ENCODE assay signal across 10 cellular contexts in genomic region chr5:126490167-126490937, GRCh38.
DNase-seq lines count a peak whose midpoint lies in the region; TF ChIP-seq lines count a peak whose summit lies in the region.
"Had no signal": no experiment of that assay in that cellular context is flagged by ENCODE, and none has a peak within 500 bp of the region (broad histone marks: within the 10 kb centered on the region; RNA-seq: fewer than 3 reads in every experiment).

No MANE protein-coding gene starts in this region.

- no peaks in the 10 kb centered on the region for H3K27me3 ChIP-seq in CD8-positive, alpha-beta memory T cell (ENCODE audit: insufficient read depth, low read length, poor library complexity, severe bottlenecking)

- H3K9me3 Mint-ChIP-seq in CD8-positive, alpha-beta memory T cell = no peaks in the 10 kb centered on the region
- H3K9me3 Mint-ChIP-seq in neural crest cell (no peaks in the 10 kb centered on the region), glutamatergic neuron (ENCODE audit: unreplicated experiment) (no peaks in the 10 kb centered on the region)

- H3K36me3 ChIP-seq in CD8-positive, alpha-beta memory T cell (ENCODE audit: insufficient read depth, low read length) = peaks cover 5% of the 10 kb centered on the region

- H3K4me3 ChIP-seq in CD8-positive, alpha-beta memory T cell (ENCODE audit: low read length) = no peak overlapping the region

- H3K4me1 ChIP-seq in CD8-positive, alpha-beta memory T cell (ENCODE audit: insufficient read depth, low read length) = no peaks in the 10 kb centered on the region

- TF ChIP-seq CTCF in neural crest cell (conservative IDR thresholded peaks at IDR 0.05) (peak; percentile 24), glutamatergic neuron (IDR thresholded peaks at IDR 0.05; ENCODE audit: partially characterized antibody, unreplicated experiment) (no peak)

- peaks cover 6 to 54% (median 19%) of the 10 kb centered on the region in 3 donors for H3K36me3 Mint-ChIP-seq in CD8-positive, alpha-beta memory T cell
- H3K36me3 Mint-ChIP-seq in neural crest cell (ENCODE audit: low read depth) (peaks cover 16% of the 10 kb centered on the region), glutamatergic neuron (ENCODE audit: unreplicated experiment) (no peaks in the 10 kb centered on the region)

- CTCF ChIA-PET in CD8-positive, alpha-beta memory T cell (lab: Charles Lee) = interaction anchor here (1.4 to 2.8 kb wide), 2 partner anchors 10 kb away, joined by 3 to 14 read pairs; no protein-coding TSS in a partner anchor

- POLR2A ChIA-PET in CD8-positive, alpha-beta memory T cell (lab: Charles Lee) = no interaction called here

- no peak overlapping the region for H3K27ac ChIP-seq in CD8-positive, alpha-beta memory T cell (ENCODE audit: low read depth, low read length)

- H3K4me1 Mint-ChIP-seq in CD8-positive, alpha-beta memory T cell = no peaks in the 10 kb centered on the region
- H3K4me1 Mint-ChIP-seq in neural crest cell (peaks cover 42% of the 10 kb centered on the region), glutamatergic neuron (ENCODE audit: low read depth, unreplicated experiment) (peaks cover 2% of the 10 kb centered on the region)

- H3K27ac Mint-ChIP-seq in CD8-positive, alpha-beta memory T cell = peak overlapping the region in 5 of 8 donors; percentile 7 to 62 (median 25)
- no peak overlapping the region for H3K27ac Mint-ChIP-seq in neural crest cell (ENCODE audit: unreplicated experiment)
- H3K27ac Mint-ChIP-seq in glutamatergic neuron (ENCODE audit: unreplicated experiment) = no peak overlapping the region

- H3K27me3 Mint-ChIP-seq in CD8-positive, alpha-beta memory T cell = no peaks in the 10 kb centered on the region
- H3K27me3 Mint-ChIP-seq in neural crest cell (ENCODE audit: low read depth) (no peaks in the 10 kb centered on the region), glutamatergic neuron (ENCODE audit: unreplicated experiment) (no peaks in the 10 kb centered on the region)

- no peak overlapping the region for H3K4me3 Mint-ChIP-seq in CD8-positive, alpha-beta memory T cell
- H3K4me3 Mint-ChIP-seq in neural crest cell = no peak overlapping the region
- no peak overlapping the region for H3K4me3 Mint-ChIP-seq in glutamatergic neuron (ENCODE audit: unreplicated experiment)

- no peaks in the 10 kb centered on the region for H3K9me3 ChIP-seq in CD8-positive, alpha-beta memory T cell (ENCODE audit: low read length)

- no peak for DNase-seq in CD8-positive, alpha-beta memory T cell
- DNase-seq in NCI-H82 (lab: John Stamatoyannopoulos, UW) (peak; percentile 35), ecto neural progenitor cell (ENCODE audit: low spot score) (peak; percentile 72), neural crest cell (ENCODE audit: low read depth, low spot score) (peak; percentile 14), NCI-H2227 (lab: John Stamatoyannopoulos, UW; ENCODE audit: unreplicated experiment) (no peak), glutamatergic neuron (no peak), NCI-H2196 (lab: John Stamatoyannopoulos, UW; ENCODE audit: unreplicated experiment) (no peak), NCI-H1048 (lab: John Stamatoyannopoulos, UW) (no peak)
- DNase-seq: foreskin melanocyte, small intestine had no signal

Comparison
In these comparisons a context has a peak if more than half of its experiments do, and no peak if none do; other contexts are left out.
1. DNase-seq: peak in NCI-H82 (single experiment), ecto neural progenitor cell (single experiment) and neural crest cell (single experiment); none in CD8-positive, alpha-beta memory T cell (0 of 5), NCI-H2227 (single experiment), glutamatergic neuron (single experiment), NCI-H2196 (single experiment) and NCI-H1048 (single experiment).
2. H3K27ac Mint-ChIP-seq: peak in CD8-positive, alpha-beta memory T cell (5 of 8); none in neural crest cell (single experiment) and glutamatergic neuron (single experiment).